In genomic region chr22:25844601-25845000, GRCh38 we compare ENCODE assay signal across 6 cellular contexts.
"Had no signal": no experiment of that assay in that cellular context is flagged by ENCODE, and none has a peak within 500 bp of the region (broad histone marks: within the 10 kb centered on the region; RNA-seq: fewer than 3 reads in every experiment).

No MANE protein-coding gene starts in this region.

- H3K9me3 Mint-ChIP-seq: GM23338, H9, IgD-negative memory B cell had no signal

- H3K4me2 ChIP-seq: GM23338 had no signal

- H2AFZ ChIP-seq: GM23338 had no signal

- DNase-seq: H9, HCEC 1CT had no signal

- H3K27ac ChIP-seq: HL-60 had no signal

- H3K4me1 Mint-ChIP-seq: GM23338, IgD-negative memory B cell had no signal

- ATAC-seq: GM23338, HepG2 had no signal

- H3K36me3 Mint-ChIP-seq: IgD-negative memory B cell had no signal

- H3K27ac Mint-ChIP-seq: GM23338, H9, IgD-negative memory B cell had no signal

- H3K4me3 ChIP-seq: GM23338 had no signal

- H3K4me3 Mint-ChIP-seq: GM23338, H9 had no signal
